ENCODE assay signal across 1 cellular context in genomic region chr1:182301467-182302198, GRCh38.
TF ChIP-seq lines count a peak whose summit lies in the region.

No MANE protein-coding gene starts in this region.

TF ChIP-seq in HepG2, 621 proteins besides CTCF, POLR2A, EP300 and RAD21 (continued from another document and continues in another):
- TF ChIP-seq SP5 (CRISPR knock-in tag; IDR thresholded peaks at IDR 0.05; ENCODE audit: borderline replicate concordance, low read depth) (peak; percentile 70), GZF1 (CRISPR knock-in tag; IDR thresholded peaks at IDR 0.05) (no peak), ZNF660 (CRISPR knock-in tag; IDR thresholded peaks at IDR 0.05; ENCODE audit: borderline replicate concordance, low read depth) (no peak), ZNF687 (CRISPR knock-in tag; IDR thresholded peaks at IDR 0.05) (no peak; the same call in 1 of the 2 replicates), ISX (CRISPR knock-in tag; conservative IDR thresholded peaks at IDR 0.05) (no peak), TSC22D2 (CRISPR knock-in tag; IDR thresholded peaks at IDR 0.05; ENCODE audit: borderline replicate concordance) (no peak), ZNF329 (CRISPR knock-in tag; IDR thresholded peaks at IDR 0.05; ENCODE audit: low read depth) (no peak), RBM39 (IDR thresholded peaks at IDR 0.05; ENCODE audit: low read depth, low read length, poor library complexity, severe bottlenecking) (no peak), RBFOX2 (IDR thresholded peaks at IDR 0.05; ENCODE audit: low read depth, low read length) (peak; percentile 47; the same call in 1 of the 2 replicates), PHF21A (CRISPR knock-in tag; IDR thresholded peaks at IDR 0.05) (peak; percentile 82), ELF4 (CRISPR knock-in tag; IDR thresholded peaks at IDR 0.05; ENCODE audit: borderline replicate concordance) (no peak), ZGPAT (CRISPR knock-in tag; IDR thresholded peaks at IDR 0.05) (peak; percentile 85; the same call in 1 of the 2 replicates), ZNF737 (CRISPR knock-in tag; IDR thresholded peaks at IDR 0.05; ENCODE audit: borderline replicate concordance) (no peak), ETV5 (CRISPR knock-in tag; IDR thresholded peaks at IDR 0.05; ENCODE audit: borderline replicate concordance) (no peak), ZNF317 (CRISPR knock-in tag; IDR thresholded peaks at IDR 0.05) (peak; percentile 72; the same call in 1 of the 2 replicates), PITX1 (CRISPR knock-in tag; IDR thresholded peaks at IDR 0.05) (peak; percentile 91), ZNF362 (CRISPR knock-in tag; IDR thresholded peaks at IDR 0.05; ENCODE audit: borderline replicate concordance) (peak; percentile 75; the same call in 1 of the 2 replicates), ATF7-NPFF (CRISPR knock-in tag; IDR thresholded peaks at IDR 0.05; ENCODE audit: low read depth) (peak; percentile 41; the same call in 1 of the 2 replicates), TCF7L2 (IDR thresholded peaks at IDR 0.05; ENCODE audit: low read depth, low read length) (peak; percentile 51; the same call in 1 of the 2 replicates), ERF (CRISPR knock-in tag; IDR thresholded peaks at IDR 0.05) (peak; percentile 21; the same call in 1 of the 2 replicates), TCF12 (IDR thresholded peaks at IDR 0.05) (no peak), TCF12 (CRISPR knock-in tag; IDR thresholded peaks at IDR 0.05) (0 out of 2 replicates have a peak, but pooled peaks have one; percentile 33), MED1 (CRISPR knock-in tag; IDR thresholded peaks at IDR 0.05) (peak; percentile 93), ZFP82 (CRISPR knock-in tag; IDR thresholded peaks at IDR 0.05; ENCODE audit: borderline replicate concordance) (no peak), KLF16 (CRISPR knock-in tag; IDR thresholded peaks at IDR 0.05) (peak in 1 of 2 experiments; percentile 73; a peak in 1 of 4 replicates), TFAP4 (IDR thresholded peaks at IDR 0.05; ENCODE audit: borderline replicate concordance, low read depth) (peak; percentile 99), ARID4A (CRISPR knock-in tag; IDR thresholded peaks at IDR 0.05; ENCODE audit: borderline replicate concordance) (peak; percentile 67; the same call in 1 of the 2 replicates), ZNF574 (CRISPR knock-in tag; IDR thresholded peaks at IDR 0.05) (peak; percentile 59; the same call in 1 of the 2 replicates), ARNT (IDR thresholded peaks at IDR 0.05) (no peak)
- TF ChIP-seq, protein P1, sequence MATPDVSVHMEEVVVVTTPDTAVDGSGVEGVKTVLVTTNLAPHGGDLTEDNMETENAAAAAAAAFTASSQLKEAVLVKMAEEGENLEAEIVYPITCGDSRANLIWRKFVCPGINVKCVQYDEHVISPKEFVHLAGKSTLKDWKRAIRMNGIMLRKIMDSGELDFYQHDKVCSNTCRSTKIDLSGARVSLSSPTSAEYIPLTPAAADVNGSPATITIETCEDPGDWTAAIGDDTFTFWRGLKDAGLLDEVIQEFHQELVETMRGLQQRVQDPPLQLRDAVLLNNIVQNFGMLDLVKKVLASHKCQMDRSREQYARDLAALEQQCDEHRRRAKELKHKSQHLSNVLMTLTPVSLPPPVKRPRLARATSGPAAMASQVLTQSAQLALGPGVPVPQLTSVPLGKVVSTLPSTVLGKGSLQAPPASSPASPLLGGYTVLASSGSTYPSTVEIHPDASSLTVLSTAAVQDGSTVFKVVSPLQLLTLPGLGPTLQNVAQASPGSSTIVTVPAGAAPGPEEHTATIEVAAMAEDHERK (CRISPR knock-in tag; IDR thresholded peaks at IDR 0.05; ENCODE audit: low read depth), result no peak
- TF ChIP-seq, protein P2, sequence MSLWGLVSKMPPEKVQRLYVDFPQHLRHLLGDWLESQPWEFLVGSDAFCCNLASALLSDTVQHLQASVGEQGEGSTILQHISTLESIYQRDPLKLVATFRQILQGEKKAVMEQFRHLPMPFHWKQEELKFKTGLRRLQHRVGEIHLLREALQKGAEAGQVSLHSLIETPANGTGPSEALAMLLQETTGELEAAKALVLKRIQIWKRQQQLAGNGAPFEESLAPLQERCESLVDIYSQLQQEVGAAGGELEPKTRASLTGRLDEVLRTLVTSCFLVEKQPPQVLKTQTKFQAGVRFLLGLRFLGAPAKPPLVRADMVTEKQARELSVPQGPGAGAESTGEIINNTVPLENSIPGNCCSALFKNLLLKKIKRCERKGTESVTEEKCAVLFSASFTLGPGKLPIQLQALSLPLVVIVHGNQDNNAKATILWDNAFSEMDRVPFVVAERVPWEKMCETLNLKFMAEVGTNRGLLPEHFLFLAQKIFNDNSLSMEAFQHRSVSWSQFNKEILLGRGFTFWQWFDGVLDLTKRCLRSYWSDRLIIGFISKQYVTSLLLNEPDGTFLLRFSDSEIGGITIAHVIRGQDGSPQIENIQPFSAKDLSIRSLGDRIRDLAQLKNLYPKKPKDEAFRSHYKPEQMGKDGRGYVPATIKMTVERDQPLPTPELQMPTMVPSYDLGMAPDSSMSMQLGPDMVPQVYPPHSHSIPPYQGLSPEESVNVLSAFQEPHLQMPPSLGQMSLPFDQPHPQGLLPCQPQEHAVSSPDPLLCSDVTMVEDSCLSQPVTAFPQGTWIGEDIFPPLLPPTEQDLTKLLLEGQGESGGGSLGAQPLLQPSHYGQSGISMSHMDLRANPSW (CRISPR knock-in tag; IDR thresholded peaks at IDR 0.05; ENCODE audit: borderline replicate concordance), result peak; percentile 52; the same call in 1 of the 2 replicates
- TF ChIP-seq, protein P3, sequence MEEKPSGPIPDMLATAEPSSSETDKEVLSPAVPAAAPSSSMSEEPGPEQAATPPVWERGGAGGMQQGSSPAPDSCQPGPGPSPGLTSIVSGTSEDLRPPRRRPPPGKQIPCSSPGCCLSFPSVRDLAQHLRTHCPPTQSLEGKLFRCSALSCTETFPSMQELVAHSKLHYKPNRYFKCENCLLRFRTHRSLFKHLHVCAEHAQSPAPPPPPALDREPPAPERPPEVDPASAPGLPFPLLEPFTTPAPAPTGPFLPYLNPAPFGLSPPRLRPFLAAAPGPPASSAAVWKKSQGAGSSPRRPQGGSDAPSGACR (CRISPR knock-in tag; IDR thresholded peaks at IDR 0.05), result no peak; the same call in 1 of the 2 replicates
- TF ChIP-seq, protein P4, sequence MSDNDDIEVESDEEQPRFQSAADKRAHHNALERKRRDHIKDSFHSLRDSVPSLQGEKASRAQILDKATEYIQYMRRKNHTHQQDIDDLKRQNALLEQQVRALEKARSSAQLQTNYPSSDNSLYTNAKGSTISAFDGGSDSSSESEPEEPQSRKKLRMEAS (IDR thresholded peaks at IDR 0.05), result peak; percentile 67
- TF ChIP-seq, protein P5, sequence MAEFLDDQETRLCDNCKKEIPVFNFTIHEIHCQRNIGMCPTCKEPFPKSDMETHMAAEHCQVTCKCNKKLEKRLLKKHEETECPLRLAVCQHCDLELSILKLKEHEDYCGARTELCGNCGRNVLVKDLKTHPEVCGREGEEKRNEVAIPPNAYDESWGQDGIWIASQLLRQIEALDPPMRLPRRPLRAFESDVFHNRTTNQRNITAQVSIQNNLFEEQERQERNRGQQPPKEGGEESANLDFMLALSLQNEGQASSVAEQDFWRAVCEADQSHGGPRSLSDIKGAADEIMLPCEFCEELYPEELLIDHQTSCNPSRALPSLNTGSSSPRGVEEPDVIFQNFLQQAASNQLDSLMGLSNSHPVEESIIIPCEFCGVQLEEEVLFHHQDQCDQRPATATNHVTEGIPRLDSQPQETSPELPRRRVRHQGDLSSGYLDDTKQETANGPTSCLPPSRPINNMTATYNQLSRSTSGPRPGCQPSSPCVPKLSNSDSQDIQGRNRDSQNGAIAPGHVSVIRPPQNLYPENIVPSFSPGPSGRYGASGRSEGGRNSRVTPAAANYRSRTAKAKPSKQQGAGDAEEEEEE (CRISPR knock-in tag; IDR thresholded peaks at IDR 0.05; ENCODE audit: borderline replicate concordance), result no peak
